In the genomic region with DNA sequence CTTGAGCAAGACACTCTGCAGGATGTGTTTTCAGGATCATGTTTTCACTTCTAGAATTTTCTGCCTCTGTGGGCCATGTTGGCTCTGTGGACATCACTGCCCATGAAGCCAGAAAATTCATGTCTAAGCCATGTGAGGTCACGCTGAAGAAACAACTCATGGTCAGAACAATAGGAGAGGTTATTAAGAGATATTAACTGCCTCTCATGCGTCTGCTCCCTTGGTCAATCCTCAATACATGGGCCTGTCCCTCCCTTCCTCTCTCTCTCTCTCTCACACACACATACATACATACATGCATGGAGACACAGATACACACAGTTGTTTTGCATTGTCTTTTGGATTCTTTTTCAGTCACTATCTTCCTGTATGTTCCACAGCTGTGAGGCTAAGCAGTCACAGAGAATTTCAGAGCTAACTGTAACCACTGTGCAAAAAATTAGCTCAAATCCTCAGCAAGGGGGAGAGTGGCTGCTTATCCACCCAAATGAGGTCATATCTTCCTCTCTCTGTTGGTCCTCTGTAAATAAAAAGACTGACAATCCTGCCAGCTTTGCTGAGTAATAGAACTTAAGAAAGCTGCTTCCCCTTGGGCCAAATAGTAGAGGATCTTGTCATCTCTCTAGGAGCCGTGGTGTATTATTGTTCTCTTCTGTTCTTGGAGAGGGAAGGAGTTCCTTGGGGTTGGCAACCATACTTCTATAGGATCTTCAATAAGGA, we compare ENCODE assay signal across 13 cellular contexts. TPM values are rescaled to one million over a fixed set of nuclear protein-coding genes. Genes with fewer than 3 reads are reported as not detected.
DNase-seq lines count a peak whose midpoint lies in the region; ATAC-seq, FAIRE-seq and TF ChIP-seq lines count a peak whose summit lies in the region.
"Had no signal": no experiment of that assay in that cellular context is flagged by ENCODE, and none has a peak within 500 bp of the region (broad histone marks: within the 10 kb centered on the region; RNA-seq: fewer than 3 reads in every experiment).

No MANE protein-coding gene starts in this region.

- no peaks in the 10 kb centered on the region for H3K4me1 Mint-ChIP-seq in stimulated activated memory B cell treated with anti-CD40 and anti-IgM and Interleukin-4, amounts not matched to agents 10 μg/mL and 1 μg/mL and 100 μg/mL, for 72 hours

- intact Hi-C loops in transverse colon (cut with DNase I; ENCODE audit: low total_unique reads): no loop called here

- H2AFZ ChIP-seq in keratinocyte (ENCODE audit: control insufficient read depth, low read length): no peak overlapping the region

- H3K36me3 ChIP-seq in bronchial epithelial cell (ENCODE audit: control insufficient read depth, insufficient read depth, low read length): no peaks in the 10 kb centered on the region
- H3K36me3 ChIP-seq in keratinocyte (ENCODE audit: control insufficient read depth in 2 of 2, extremely low read depth in 1 of 2, insufficient read depth in 2 of 2, low read length in 2 of 2): no peaks in the 10 kb centered on the region
- no peaks in the 10 kb centered on the region for H3K36me3 ChIP-seq in transverse colon
- H3K36me3 ChIP-seq: thoracic aorta had no signal

- no peak overlapping the region for H3K4me3 Mint-ChIP-seq in stimulated activated memory B cell treated with anti-CD40 and anti-IgM and Interleukin-4, amounts not matched to agents 10 μg/mL and 1 μg/mL and 100 μg/mL, for 72 hours

- H3K79me2 ChIP-seq in keratinocyte (ENCODE audit: control insufficient read depth, insufficient read depth, low read length): no peaks in the 10 kb centered on the region

- 44 to 50% methylated on average over 3 of the region's 3 CpGs for WGBS in transverse colon (ENCODE audit: low coverage in 1 of 2), 2 donors

- H3K27me3 Mint-ChIP-seq in stimulated activated memory B cell treated with anti-CD40 and anti-IgM and Interleukin-4, amounts not matched to agents 10 μg/mL and 1 μg/mL and 100 μg/mL, for 72 hours: no peaks in the 10 kb centered on the region

- no peak for TF ChIP-seq POLR2A in transverse colon (IDR thresholded peaks at IDR 0.05)

- in situ Hi-C loops in transverse colon (cut with MboI; ENCODE audit: low pct_ligation_motif_present in 1 of 4, low pct_unique_long_range_greater_than_20kb in 1 of 4, low sequenced_read_pairs in 3 of 4): no loop called here

- H3K4me3 ChIP-seq in bronchial epithelial cell (ENCODE audit: low read depth, low read length) (no peak overlapping the region), keratinocyte (ENCODE audit: control insufficient read depth in 2 of 3, extremely low read depth in 1 of 3, insufficient read depth in 2 of 3, low read depth in 1 of 3, low read length in 3 of 3) (no peak overlapping the region), transverse colon (no peak overlapping the region)
- H3K4me3 ChIP-seq: thoracic aorta had no signal

- ATAC-seq in GM18502 (IDR thresholded peaks at IDR 0.05; ENCODE audit: poor library complexity, unreplicated experiment): no peak
- no peak for ATAC-seq in GM18870 (IDR thresholded peaks at IDR 0.05; ENCODE audit: unreplicated experiment)
- ATAC-seq in stimulated activated memory B cell treated with anti-CD40 and anti-IgM and Interleukin-4, amounts not matched to agents 10 μg/mL and 1 μg/mL and 100 μg/mL, for 72 hours: no peak

- H3K4me1 ChIP-seq in keratinocyte (ENCODE audit: control insufficient read depth, extremely low read depth, insufficient read depth, low read length) (peaks cover 10% of the 10 kb centered on the region), transverse colon (peaks cover 0 to 4% (median 0%) of the 10 kb centered on the region in 4 donors)

- H3K9me3 Mint-ChIP-seq in stimulated activated memory B cell treated with anti-CD40 and anti-IgM and Interleukin-4, amounts not matched to agents 10 μg/mL and 1 μg/mL and 100 μg/mL, for 72 hours: no peaks in the 10 kb centered on the region

- DNase-seq in M059J (ENCODE audit: low read depth) (peak; percentile 96), bronchial epithelial cell (ENCODE audit: low read depth) (peak; percentile 92), keratinocyte (ENCODE audit: low read depth, low spot score) (peak; percentile 41), transverse colon (no peak), NCI-H2107 treated with DMSO at 0.1 percent for 48 hours (lab: John Stamatoyannopoulos, UW; ENCODE audit: unreplicated experiment) (no peak)
- DNase-seq: activated naive CD4-positive, alpha-beta T cell treated with anti-CD3 and anti-CD28 coated beads, Interleukin-2, amount 50 U/mL, for 16 hours; NCI-H2029; RPMI8226 had no signal

- H3K9me1 ChIP-seq in keratinocyte (ENCODE audit: control insufficient read depth, extremely low read depth, insufficient read depth, low read length): no peaks in the 10 kb centered on the region

- H4K20me1 ChIP-seq in keratinocyte (ENCODE audit: control insufficient read depth, extremely low read depth, insufficient read depth, low read length): no peaks in the 10 kb centered on the region

- no peaks in the 10 kb centered on the region for H3K36me3 Mint-ChIP-seq in stimulated activated memory B cell treated with anti-CD40 and anti-IgM and Interleukin-4, amounts not matched to agents 10 μg/mL and 1 μg/mL and 100 μg/mL, for 72 hours

- no peak for TF ChIP-seq CTCF in bronchial epithelial cell (IDR thresholded peaks at IDR 0.05; ENCODE audit: insufficient read depth, low read length, severe bottlenecking)
- TF ChIP-seq CTCF in keratinocyte (optimal IDR thresholded peaks at IDR 0.05 in 1 of 3, IDR thresholded peaks at IDR 0.05 in 1 of 3, conservative IDR thresholded peaks at IDR 0.05 in 1 of 3; ENCODE audit: extremely low read depth in 1 of 3, insufficient read depth in 2 of 3, low read length in 3 of 3): no peak
- TF ChIP-seq CTCF in transverse colon (IDR thresholded peaks at IDR 0.05): no peak

- no peak for TF ChIP-seq EP300 in transverse colon (IDR thresholded peaks at IDR 0.05; ENCODE audit: low read depth)

- no peak overlapping the region for H3K4me2 ChIP-seq in keratinocyte (ENCODE audit: control insufficient read depth, extremely low read depth, insufficient read depth, low read depth, low read length)

- H3K27ac ChIP-seq in keratinocyte (ENCODE audit: control insufficient read depth, insufficient read depth, low read length) (no peak overlapping the region), transverse colon (peak overlapping the region; percentile 6 to 36 (median 16))
- H3K27ac ChIP-seq: thoracic aorta had no signal

- no peak for FAIRE-seq in bronchial epithelial cell (lab: Jason Lieb, UNC)
- peak; percentile 75 for FAIRE-seq in keratinocyte (lab: Jason Lieb, UNC)

- dilution Hi-C loops in keratinocyte (cut with MboI; ENCODE audit: extremely low pct_ligation_motif_present, low sequenced_read_pairs): no loop called here

- no peak overlapping the region for H3K27ac Mint-ChIP-seq in stimulated activated memory B cell treated with anti-CD40 and anti-IgM and Interleukin-4, amounts not matched to agents 10 μg/mL and 1 μg/mL and 100 μg/mL, for 72 hours

- no peaks in the 10 kb centered on the region for H3K9me3 ChIP-seq in keratinocyte (ENCODE audit: control insufficient read depth, low read depth, low read length)
- H3K9me3 ChIP-seq in transverse colon: no peaks in the 10 kb centered on the region
- H3K9me3 ChIP-seq: thoracic aorta had no signal

- no peak overlapping the region for H3K9ac ChIP-seq in keratinocyte (ENCODE audit: control insufficient read depth, extremely low read depth, insufficient read depth, low read length)

- H3K27me3 ChIP-seq in bronchial epithelial cell (ENCODE audit: control insufficient read depth, insufficient read depth, low read length) (no peaks in the 10 kb centered on the region), keratinocyte (ENCODE audit: control insufficient read depth, extremely low read depth, insufficient read depth, low read length) (peaks cover 3% of the 10 kb centered on the region), transverse colon (no peaks in the 10 kb centered on the region)

RNA-seq across cellular contexts. Expression of a gene that starts 45.6 kb away (rescaled TPM):
- not detected in 2 replicates for total RNA-seq in M059J (2014; rRNA removed; shearing (Covaris generic))
- total RNA-seq in bronchial epithelial cell (not detected in 2 replicates), transverse colon (not detected)
- not detected in 3 replicates for polyA plus RNA-seq in keratinocyte
- not detected for polyA plus RNA-seq in keratinocyte (2011; ENCODE audit: low read depth)
- polyA plus RNA-seq in keratinocyte (2011; cell fraction: cytosol; rRNA removed): not detected in 2 replicates
- polyA plus RNA-seq in keratinocyte (2011; cell fraction: nucleus; rRNA removed): not detected in 2 replicates
- polyA plus RNA-seq in keratinocyte (2012; ENCODE audit: low replicate concordance): not detected in 2 replicates
- polyA minus RNA-seq in keratinocyte: not detected in 3 replicates
- polyA minus RNA-seq in keratinocyte (2011; cell fraction: cytosol; rRNA and poly(A)+ RNA removed): not detected
- not detected in 2 replicates for polyA minus RNA-seq in keratinocyte (2011; cell fraction: nucleus; rRNA and poly(A)+ RNA removed)
- total RNA-seq: mesenteric fat pad, thoracic aorta had no signal

Comparison
In these comparisons a context has a peak if more than half of its experiments do, and no peak if none do; other contexts are left out.
1. DNase-seq: peak in M059J (single experiment), bronchial epithelial cell (single experiment) and keratinocyte (single experiment); none in transverse colon (single experiment) and NCI-H2107 treated with DMSO at 0.1 percent for 48 hours (single experiment).